ENCODE assay signal across 27 cellular contexts in the genomic region with DNA sequence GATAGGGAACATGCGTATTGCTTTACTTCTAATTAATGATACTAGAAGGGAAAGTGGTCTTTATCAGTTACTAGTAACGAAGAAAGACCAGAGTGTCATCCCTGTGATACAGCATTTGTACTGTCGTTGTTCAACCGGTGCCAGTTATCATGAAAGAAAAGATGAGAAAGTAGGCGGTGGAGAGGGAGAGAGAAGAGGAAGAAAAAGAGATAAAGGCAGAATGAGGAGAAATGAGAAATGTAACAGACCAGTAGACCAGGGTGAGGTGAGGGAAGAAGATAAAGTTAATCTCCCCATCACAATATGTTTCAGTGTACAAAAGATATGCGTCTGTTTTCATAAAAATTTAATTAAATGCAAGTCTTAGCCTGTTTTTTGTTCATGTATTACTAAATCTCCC.
"Had no signal": no experiment of that assay in that cellular context is flagged by ENCODE, and none has a peak within 500 bp of the region (broad histone marks: within the 10 kb centered on the region; RNA-seq: fewer than 3 reads in every experiment).

No MANE protein-coding gene starts in this region.

- H3K4me1 ChIP-seq: gastrocnemius medialis, heart left ventricle, prostate gland, right atrium auricular region, testis, tibial artery, upper lobe of left lung had no signal

- FAIRE-seq: colon, kidney, urothelium cell line had no signal

- H3K36me3 ChIP-seq: gastrocnemius medialis, heart left ventricle, prostate gland, right atrium auricular region, tibial artery, upper lobe of left lung had no signal

- H2AFZ ChIP-seq: hepatocyte had no signal

- ATAC-seq: esophagus mucosa; gastrocnemius medialis; heart left ventricle; left lobe of liver; mucosa of descending colon; sciatic nerve; stimulated activated memory B cell treated with anti-CD40 and anti-IgM and Interleukin-4, amounts not matched to agents 10 μg/mL and 1 μg/mL and 100 μg/mL, for 72 hours; stimulated activated naive CD8-positive, alpha-beta T cell treated with anti-CD3 and anti-CD28 coated beads, Interleukin-15, Interleukin-2, amounts not matched to agents 100 U/mL and 50 U/mL, for 24 hours had no signal

- H3K79me2 ChIP-seq: hepatocyte had no signal

- H3K4me3 ChIP-seq: dorsolateral prefrontal cortex, gastrocnemius medialis, heart left ventricle, hepatocyte, mucosa of descending colon, prostate gland, right atrium auricular region, testis, tibial artery, upper lobe of left lung had no signal

- H3K9me3 ChIP-seq: gastrocnemius medialis, mucosa of descending colon, prostate gland, right atrium auricular region, testis, tibial artery, upper lobe of left lung had no signal

- H3K4me2 ChIP-seq: hepatocyte had no signal

- H3K27ac ChIP-seq: dorsolateral prefrontal cortex, gastrocnemius medialis, heart left ventricle, hepatocyte, prostate gland, right atrium auricular region, testis, tibial artery, upper lobe of left lung had no signal

- H3K27me3 ChIP-seq: dorsolateral prefrontal cortex, gastrocnemius medialis, heart left ventricle, hepatocyte, right atrium auricular region, testis, tibial artery, upper lobe of left lung had no signal

- DNase-seq: dorsolateral prefrontal cortex; effector CD4-positive, alpha-beta T cell; foreskin fibroblast; gastrocnemius medialis; heart left ventricle; kidney; mesenchymal stem cell; mucosa of descending colon; naive B cell; nephron progenitor cell; nucleus accumbens; stimulated activated CD4-positive, alpha-beta T cell treated with anti-CD3 and anti-CD28 coated beads, Interleukin-2, amount 100 ng/mL, for 24 hours; stimulated activated CD4-positive, alpha-beta T cell treated with anti-CD3 and anti-CD28 coated beads, Interleukin-4, amount 100 ng/mL, for 24 hours; stimulated activated naive CD8-positive, alpha-beta T cell treated with anti-CD3 and anti-CD28 coated beads, Interleukin-15, Interleukin-2, amounts not matched to agents 100 U/mL and 50 U/mL, for 24 hours; substantia nigra; testis; tibial artery; upper lobe of left lung had no signal
